In the genomic region with DNA sequence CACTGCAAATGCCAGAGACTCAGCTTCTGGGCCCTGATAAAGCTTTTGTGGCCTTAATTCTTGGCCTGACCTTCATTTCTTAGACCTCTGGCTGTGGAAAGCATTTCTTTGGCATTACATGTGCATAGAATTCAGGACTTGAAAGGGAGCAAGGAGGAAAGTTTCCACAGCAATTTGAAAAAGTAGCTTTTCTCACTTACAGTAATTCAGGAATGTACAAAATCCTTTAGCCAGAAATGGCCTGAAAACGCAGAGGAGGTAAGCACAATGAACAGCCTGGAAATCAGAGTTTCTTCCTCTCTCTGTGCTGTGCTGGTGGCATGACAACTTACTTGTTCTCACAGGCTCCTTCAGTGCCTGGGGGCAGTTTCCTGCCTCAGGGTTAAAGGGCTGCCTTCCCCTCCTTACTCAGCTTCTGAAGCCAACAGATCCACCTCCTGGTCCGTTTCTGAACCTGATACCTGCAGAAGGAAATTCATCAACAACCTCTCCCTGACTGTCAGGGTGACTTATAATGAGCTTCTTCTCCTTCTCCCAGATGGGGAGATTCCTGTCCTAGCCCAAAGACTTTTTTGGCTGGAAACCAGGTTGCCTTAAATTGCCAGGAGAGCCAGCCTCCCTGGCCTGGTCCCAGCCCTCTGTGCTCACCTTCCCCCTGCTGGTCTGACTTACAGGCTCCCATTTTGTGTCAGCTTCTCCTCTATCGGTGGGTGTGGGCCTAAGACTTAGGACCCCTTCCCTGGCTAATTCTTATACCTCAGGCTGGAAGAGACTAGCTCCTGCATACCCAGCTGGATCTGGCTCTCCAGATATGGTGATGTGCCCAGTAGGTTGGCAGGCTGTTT, we compare ENCODE assay signal across 9 cellular contexts.
DNase-seq lines count a peak whose midpoint lies in the region; ATAC-seq and TF ChIP-seq lines count a peak whose summit lies in the region.
"Had no signal": no experiment of that assay in that cellular context is flagged by ENCODE, and none has a peak within 500 bp of the region (broad histone marks: within the 10 kb centered on the region; RNA-seq: fewer than 3 reads in every experiment).

No MANE protein-coding gene starts in this region.

- DNase-seq in ELR (ENCODE audit: low read depth) (peak; percentile 72), adipocyte (ENCODE audit: low read depth) (peak; percentile 60), osteocyte (ENCODE audit: extremely low spot score, unreplicated experiment) (no peak), head of caudate nucleus (no peak)
- no peak for DNase-seq in activated T-helper 1 cell treated with anti-CD3 and anti-CD28 coated beads, Interleukin-12 subunit alpha, Interleukin-12 subunit beta, Interleukin-2, Interleukin-4 antibody, amounts not matched to agents 30 ng/mL and 10 ng/mL and 1 ng/mL, durations not matched to agents 14 hours and 24 hours and 36 hours (ENCODE audit: low spot score)
- DNase-seq: thyroid gland had no signal

- no peak for TF ChIP-seq POLR2A in gastroesophageal sphincter (IDR thresholded peaks at IDR 0.05)

- H3K4me3 ChIP-seq in adipocyte (ENCODE audit: low read length) = no peak overlapping the region
- no peak overlapping the region for H3K4me3 ChIP-seq in gastroesophageal sphincter
- H3K4me3 ChIP-seq: thyroid gland had no signal

- peaks cover 22% of the 10 kb centered on the region for H3K4me1 Mint-ChIP-seq in osteocyte (ENCODE audit: unreplicated experiment)
- H3K4me1 Mint-ChIP-seq in activated T-helper 1 cell treated with anti-CD3 and anti-CD28 coated beads, Interleukin-12 subunit alpha, Interleukin-12 subunit beta, Interleukin-2, Interleukin-4 antibody, amounts not matched to agents 30 ng/mL and 10 ng/mL and 1 ng/mL, durations not matched to agents 14 hours and 24 hours and 36 hours (ENCODE audit: low read depth) = no peaks in the 10 kb centered on the region

- no peak for TF ChIP-seq EP300 in gastroesophageal sphincter (IDR thresholded peaks at IDR 0.05)

- H3K27me3 ChIP-seq in adipocyte (replicated peaks; ENCODE audit: control insufficient read depth, insufficient read depth, low read length) (no peaks in the 10 kb centered on the region), gastroesophageal sphincter (no peaks in the 10 kb centered on the region)
- H3K27me3 ChIP-seq: thyroid gland had no signal

- no peaks in the 10 kb centered on the region for H3K36me3 Mint-ChIP-seq in osteocyte (ENCODE audit: unreplicated experiment)
- no peaks in the 10 kb centered on the region for H3K36me3 Mint-ChIP-seq in activated T-helper 1 cell treated with anti-CD3 and anti-CD28 coated beads, Interleukin-12 subunit alpha, Interleukin-12 subunit beta, Interleukin-2, Interleukin-4 antibody, amounts not matched to agents 30 ng/mL and 10 ng/mL and 1 ng/mL, durations not matched to agents 14 hours and 24 hours and 36 hours (ENCODE audit: low read depth)

- no peak overlapping the region for H3K4me3 Mint-ChIP-seq in osteocyte (ENCODE audit: unreplicated experiment)
- H3K4me3 Mint-ChIP-seq in activated T-helper 1 cell treated with anti-CD3 and anti-CD28 coated beads, Interleukin-12 subunit alpha, Interleukin-12 subunit beta, Interleukin-2, Interleukin-4 antibody, amounts not matched to agents 30 ng/mL and 10 ng/mL and 1 ng/mL, durations not matched to agents 14 hours and 24 hours and 36 hours = no peak overlapping the region

- H3K27me3 Mint-ChIP-seq in osteocyte (ENCODE audit: unreplicated experiment) = no peaks in the 10 kb centered on the region
- no peaks in the 10 kb centered on the region for H3K27me3 Mint-ChIP-seq in activated T-helper 1 cell treated with anti-CD3 and anti-CD28 coated beads, Interleukin-12 subunit alpha, Interleukin-12 subunit beta, Interleukin-2, Interleukin-4 antibody, amounts not matched to agents 30 ng/mL and 10 ng/mL and 1 ng/mL, durations not matched to agents 14 hours and 24 hours and 36 hours (ENCODE audit: insufficient read depth)

- TF ChIP-seq CTCF in gastroesophageal sphincter (IDR thresholded peaks at IDR 0.05) (no peak), osteocyte (IDR thresholded peaks at IDR 0.05) (no peak)

- H3K9me3 ChIP-seq in adipocyte (ENCODE audit: control insufficient read depth, low read length) = no peaks in the 10 kb centered on the region
- H3K9me3 ChIP-seq in gastroesophageal sphincter = no peaks in the 10 kb centered on the region
- H3K9me3 ChIP-seq: thyroid gland had no signal

- peak overlapping the region; percentile 52 for H3K9ac ChIP-seq in adipocyte (ENCODE audit: low read length)

- H3K36me3 ChIP-seq in adipocyte (ENCODE audit: control insufficient read depth, insufficient read depth, low read length, severe bottlenecking) (no peaks in the 10 kb centered on the region), gastroesophageal sphincter (no peaks in the 10 kb centered on the region)
- H3K36me3 ChIP-seq: thyroid gland had no signal

- H3K27ac Mint-ChIP-seq in osteocyte (ENCODE audit: unreplicated experiment) = peak overlapping the region; percentile 79
- H3K27ac Mint-ChIP-seq in activated T-helper 1 cell treated with anti-CD3 and anti-CD28 coated beads, Interleukin-12 subunit alpha, Interleukin-12 subunit beta, Interleukin-2, Interleukin-4 antibody, amounts not matched to agents 30 ng/mL and 10 ng/mL and 1 ng/mL, durations not matched to agents 14 hours and 24 hours and 36 hours = no peak overlapping the region

- intact Hi-C loops in activated T-helper 1 cell treated with anti-CD3 and anti-CD28 coated beads, Interleukin-12 subunit alpha, Interleukin-12 subunit beta, Interleukin-2, Interleukin-4 antibody, amounts not matched to agents 30 ng/mL and 10 ng/mL and 1 ng/mL, durations not matched to agents 14 hours and 24 hours and 36 hours (cut with micrococcal nuclease) = no loop called here
- intact Hi-C loops in head of caudate nucleus (cut with DNase I) = no loop called here

- 31 to 37% methylated on average over 2 of the region's 3 CpGs for WGBS in gastroesophageal sphincter (ENCODE audit: low coverage in 1 of 2), 2 donors

- H3K9me3 Mint-ChIP-seq in osteocyte (ENCODE audit: unreplicated experiment) = no peaks in the 10 kb centered on the region
- H3K9me3 Mint-ChIP-seq in activated T-helper 1 cell treated with anti-CD3 and anti-CD28 coated beads, Interleukin-12 subunit alpha, Interleukin-12 subunit beta, Interleukin-2, Interleukin-4 antibody, amounts not matched to agents 30 ng/mL and 10 ng/mL and 1 ng/mL, durations not matched to agents 14 hours and 24 hours and 36 hours = no peaks in the 10 kb centered on the region

- H3K4me1 ChIP-seq in adipocyte (ENCODE audit: control insufficient read depth, insufficient read depth, low read length) = peaks cover 25% of the 10 kb centered on the region
- H3K4me1 ChIP-seq in gastroesophageal sphincter = peaks cover 0 to 10% (median 0%) of the 10 kb centered on the region in 3 donors

- ATAC-seq in gastroesophageal sphincter (peak; percentile 46), HG03439 (IDR thresholded peaks at IDR 0.05; ENCODE audit: unreplicated experiment) (no peak), HG02642 (IDR thresholded peaks at IDR 0.05; ENCODE audit: poor library complexity, unreplicated experiment) (no peak)

- H3K27ac ChIP-seq in gastroesophageal sphincter = peak overlapping the region in 2 of 4 donors; percentile 28 to 31
- H3K27ac ChIP-seq: thyroid gland had no signal

Comparison
In these comparisons a context has a peak if more than half of its experiments do, and no peak if none do; other contexts are left out.
1. DNase-seq: peak in ELR (single experiment) and adipocyte (single experiment); none in osteocyte (single experiment), activated T-helper 1 cell treated with anti-CD3 and anti-CD28 coated beads, Interleukin-12 subunit alpha, Interleukin-12 subunit beta, Interleukin-2, Interleukin-4 antibody, amounts not matched to agents 30 ng/mL and 10 ng/mL and 1 ng/mL, durations not matched to agents 14 hours and 24 hours and 36 hours (single experiment) and head of caudate nucleus (0 of 42).